In genomic region chr4:4840351-4840750, GRCh38 we compare ENCODE assay signal across 22 cellular contexts. TPM values are rescaled to one million over a fixed set of nuclear protein-coding genes. Genes with fewer than 3 reads are reported as not detected.
DNase-seq lines count a peak whose midpoint lies in the region; ATAC-seq and TF ChIP-seq lines count a peak whose summit lies in the region.
"Had no signal": no experiment of that assay in that cellular context is flagged by ENCODE, and none has a peak within 500 bp of the region (broad histone marks: within the 10 kb centered on the region; RNA-seq: fewer than 3 reads in every experiment).

No MANE protein-coding gene starts in this region.

- TF ChIP-seq CTCF in WTC11 (IDR thresholded peaks at IDR 0.05) (no peak), upper lobe of right lung (IDR thresholded peaks at IDR 0.05) (no peak), uterus (IDR thresholded peaks at IDR 0.05) (no peak)

- POLR2A ChIA-PET in WTC11 (lab: Charles Lee): no interaction called here

- H3K36me3 ChIP-seq in H7 (replicated peaks; ENCODE audit: control insufficient read depth, insufficient read depth, low read length): no peaks in the 10 kb centered on the region
- no peaks in the 10 kb centered on the region for H3K36me3 ChIP-seq in upper lobe of right lung
- H3K36me3 ChIP-seq in HAP-1 (replicated peaks): no peaks in the 10 kb centered on the region
- no peaks in the 10 kb centered on the region for H3K36me3 ChIP-seq in uterus

- no peaks in the 10 kb centered on the region for H3K36me3 Mint-ChIP-seq in WTC11
- H3K36me3 Mint-ChIP-seq: CD4-positive, CD25-positive, alpha-beta regulatory T cell; CD8-positive, alpha-beta memory T cell; IgD-negative memory B cell had no signal

- H3K27ac ChIP-seq in upper lobe of right lung: no peak overlapping the region
- no peak overlapping the region for H3K27ac ChIP-seq in uterus

- H3K27me3 ChIP-seq in H7 (ENCODE audit: control insufficient read depth, insufficient read depth, low read length) (peaks cover 5% of the 10 kb centered on the region), upper lobe of right lung (peaks cover 21% of the 10 kb centered on the region), HAP-1 (ENCODE audit: low read depth) (no peaks in the 10 kb centered on the region), uterus (no peaks in the 10 kb centered on the region)

- no peaks in the 10 kb centered on the region for H3K9me3 ChIP-seq in upper lobe of right lung
- no peaks in the 10 kb centered on the region for H3K9me3 ChIP-seq in HAP-1
- H3K9me3 ChIP-seq in uterus: no peaks in the 10 kb centered on the region

- H3K27me3 Mint-ChIP-seq in WTC11 (ENCODE audit: low read depth): peaks cover 81% of the 10 kb centered on the region

- intact Hi-C loops in upper lobe of right lung (cut with DNase I): no loop called here
- intact Hi-C loops in uterus (cut with DNase I; ENCODE audit: low total_unique reads): no loop called here

- no peak for TF ChIP-seq POLR2A in uterus (IDR thresholded peaks at IDR 0.05)

- H3K9me3 Mint-ChIP-seq in WTC11: peaks cover 6% of the 10 kb centered on the region
- H3K9me3 Mint-ChIP-seq: HFFc6 had no signal

- H3K4me1 ChIP-seq in upper lobe of right lung: no peaks in the 10 kb centered on the region
- peaks cover 8% of the 10 kb centered on the region for H3K4me1 ChIP-seq in HAP-1
- H3K4me1 ChIP-seq in uterus: no peaks in the 10 kb centered on the region

- no peak overlapping the region for H3K4me3 ChIP-seq in H7 (ENCODE audit: insufficient read depth, low read depth, low read length)
- H3K4me3 ChIP-seq in upper lobe of right lung: no peak overlapping the region
- H3K4me3 ChIP-seq in HAP-1: no peak overlapping the region
- no peak overlapping the region for H3K4me3 ChIP-seq in uterus
- H3K4me3 ChIP-seq: GM12878 had no signal

- ATAC-seq in WTC11 (no peak), upper lobe of right lung (no peak), HG02610 (IDR thresholded peaks at IDR 0.05; ENCODE audit: unreplicated experiment) (no peak)
- ATAC-seq: GM12878, HepG2 had no signal

- no peak overlapping the region for H3K4me3 Mint-ChIP-seq in WTC11
- H3K4me3 Mint-ChIP-seq: B cell; CD4-positive, CD25-positive, alpha-beta regulatory T cell; CD8-positive, alpha-beta memory T cell; HFFc6; IgD-negative memory B cell had no signal

- CTCF ChIA-PET in WTC11 (lab: Charles Lee): no interaction called here

- H3K27ac Mint-ChIP-seq in WTC11: no peak overlapping the region
- H3K27ac Mint-ChIP-seq: B cell; CD4-positive, CD25-positive, alpha-beta regulatory T cell; CD8-positive, alpha-beta memory T cell; HFFc6; IgD-negative memory B cell had no signal

- H3K4me1 Mint-ChIP-seq in WTC11: peaks cover 10% of the 10 kb centered on the region
- H3K4me1 Mint-ChIP-seq: B cell; CD8-positive, alpha-beta memory T cell had no signal

- DNase-seq in H7 (peak; percentile 25), WTC11 (ENCODE audit: low spot score) (no peak), mesenteric fat pad (ENCODE audit: low spot score) (peak; percentile 49), upper lobe of right lung (peak; percentile 46), HAP-1 (ENCODE audit: low spot score in 2 of 2) (no peak), uterus (no peak)
- DNase-seq: C1 segment of cervical spinal cord; CD4-positive, CD25-positive, alpha-beta regulatory T cell; CD8-positive, alpha-beta memory T cell; COR-L47; DMS 273 treated with DMSO at 0.1 percent for 48 hours; DMS53; DND-41; EL; HCEC 1CT; HFFc6 had no signal

- in situ Hi-C loops in HAP-1 (cut with MboI; ENCODE audit: low sequenced_read_pairs): no loop called here

TF ChIP-seq in WTC11, 78 proteins besides CTCF, POLR2A, EP300 and RAD21:
- peak; percentile 32; the same call in 1 of the 2 replicates for TF ChIP-seq USF2 (CRISPR knock-in tag; IDR thresholded peaks at IDR 0.05)
- no peak for TF ChIP-seq ZMAT4 (CRISPR knock-in tag; IDR thresholded peaks at IDR 0.05)
- TF ChIP-seq ETV6 (CRISPR knock-in tag; IDR thresholded peaks at IDR 0.05): no peak
- TF ChIP-seq TEAD1 (CRISPR knock-in tag; IDR thresholded peaks at IDR 0.05): no peak
- TF ChIP-seq PREB (CRISPR knock-in tag; IDR thresholded peaks at IDR 0.05; ENCODE audit: borderline replicate concordance): no peak
- TF ChIP-seq HMGA2 (CRISPR knock-in tag; IDR thresholded peaks at IDR 0.05): no peak

RNA-seq across cellular contexts. Expression of gene MSX1, which starts 19.1 kb away (rescaled TPM):
- 0.07 and 0.67 TPM in 2 replicates for total RNA-seq in H7 (2014; rRNA removed; shearing (Covaris generic))
- 0.28 to 0.62 TPM (median 0.41 TPM) in 3 replicates for total RNA-seq in WTC11 (2021)
- 38.9 TPM for total RNA-seq in mesenteric fat pad
- 2.5 TPM for total RNA-seq in upper lobe of right lung
- total RNA-seq in uterus: 10 to 100 TPM; 19.7 to 33.0 (median 23.8) TPM
- total RNA-seq: B cell, H1 had no signal

Comparison
In these comparisons a context has a peak if more than half of its experiments do, and no peak if none do; other contexts are left out.
1. DNase-seq: peak in H7 (single experiment), mesenteric fat pad (single experiment) and upper lobe of right lung (single experiment); none in WTC11 (single experiment), HAP-1 (0 of 2) and uterus (0 of 2).